ENCODE assay signal across 24 cellular contexts in the genomic region with DNA sequence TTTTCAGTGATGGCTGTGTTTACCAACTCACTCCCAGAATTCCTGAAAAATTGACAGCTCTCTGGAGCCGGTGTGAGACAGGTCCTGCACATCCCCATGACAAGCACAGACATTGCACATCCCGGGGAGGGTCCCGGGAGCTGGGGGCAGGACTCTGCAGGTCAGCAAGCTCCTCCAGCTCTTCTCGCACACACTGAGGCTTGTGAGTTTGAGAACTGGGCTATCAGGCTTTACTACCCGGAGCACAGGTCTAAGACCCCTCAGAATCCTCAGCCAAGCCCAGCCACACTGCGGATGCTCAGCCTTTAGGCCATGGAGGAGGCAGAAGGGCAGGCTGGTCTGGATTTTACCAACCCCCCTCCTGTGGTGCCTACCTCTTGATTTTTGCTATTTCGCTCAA. TPM values are rescaled to one million over a fixed set of nuclear protein-coding genes. Genes with fewer than 3 reads are reported as not detected.
"Had no signal": no experiment of that assay in that cellular context is flagged by ENCODE, and none has a peak within 500 bp of the region (broad histone marks: within the 10 kb centered on the region; RNA-seq: fewer than 3 reads in every experiment).

No MANE protein-coding gene starts in this region.

- H3K4me3 ChIP-seq: MG63, SJSA1, SK-N-MC had no signal

- DNase-seq: IMR-90, Karpas-422, KG1, MG63, NCI-H1092, NCI-H1105 treated with DMSO at 0.1 percent for 48 hours, NCI-H1417 treated with DMSO at 0.1 percent for 48 hours, NCI-H146, NCI-H1694 treated with DMSO at 0.1 percent for 48 hours, NCI-H1930, NCI-H2081, NCI-H2107, NCI-H2227 treated with DMSO at 0.1 percent for 48 hours, NCI-H524, NCI-H69, NCI-H774, Right ventricle myocardium superior, RPMI8226, SIG-M5 had no signal

- H3K27ac ChIP-seq: SJSA1, SK-N-MC had no signal

- H3K27me3 ChIP-seq: MG63, SJSA1 had no signal

- H3K36me3 ChIP-seq: MG63 had no signal

RNA-seq across cellular contexts. Expression of a gene that starts 5.6 kb away (rescaled TPM):
- total RNA-seq: HepG2, HT1080, IMR-90, NCI-H460, Right ventricle myocardium superior, SJSA1 had no signal
- polyA plus RNA-seq: HepG2, IMR-90 had no signal

RNA-seq across cellular contexts. Expression of a gene that starts 7.8 kb away (rescaled TPM):
- total RNA-seq: HepG2, HT1080, IMR-90, NCI-H460, Right ventricle myocardium superior, SJSA1 had no signal
- polyA plus RNA-seq: IMR-90 had no signal
